In the genomic region with DNA sequence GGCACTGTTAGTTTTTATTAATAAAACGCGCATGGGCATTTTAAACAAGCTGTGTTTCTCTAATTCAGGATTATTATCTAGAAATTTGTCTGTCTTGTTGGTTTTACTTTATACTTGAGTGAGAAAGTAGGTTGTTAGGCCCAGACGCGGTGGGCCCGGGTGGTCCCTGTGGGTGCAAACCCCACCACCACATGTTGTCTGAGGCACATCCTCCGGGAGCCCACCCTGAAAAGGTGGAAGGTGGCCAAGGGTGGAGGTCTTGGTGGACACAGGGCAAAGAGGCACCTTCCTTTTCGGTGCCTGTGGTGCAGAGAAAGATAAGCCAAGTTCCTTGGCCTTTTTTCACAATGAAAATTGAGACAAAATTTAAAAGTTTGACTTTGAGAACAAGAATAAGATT, we compare ENCODE assay signal across 26 cellular contexts. TPM values are rescaled to one million over a fixed set of nuclear protein-coding genes. Genes with fewer than 3 reads are reported as not detected.
DNase-seq lines count a peak whose midpoint lies in the region; ATAC-seq and TF ChIP-seq lines count a peak whose summit lies in the region.
"Had no signal": no experiment of that assay in that cellular context is flagged by ENCODE, and none has a peak within 500 bp of the region (broad histone marks: within the 10 kb centered on the region; RNA-seq: fewer than 3 reads in every experiment).

No MANE protein-coding gene starts in this region.

- no peaks in the 10 kb centered on the region for H3K27me3 ChIP-seq in transverse colon
- H3K27me3 ChIP-seq: BLaER1 had no signal

- intact Hi-C loops in transverse colon (cut with DNase I; ENCODE audit: low total_unique reads): no loop called here

- H3K4me1 ChIP-seq in transverse colon: peaks cover 0 to 12% (median 4%) of the 10 kb centered on the region in 4 donors

- TF ChIP-seq CTCF in C4-2B (conservative IDR thresholded peaks at IDR 0.05): no peak
- no peak for TF ChIP-seq CTCF in VCaP (conservative IDR thresholded peaks at IDR 0.05)
- TF ChIP-seq CTCF in transverse colon (IDR thresholded peaks at IDR 0.05): no peak

- no peak for TF ChIP-seq POLR2A in transverse colon (IDR thresholded peaks at IDR 0.05)

- WGBS in transverse colon (ENCODE audit: low coverage in 1 of 2), 2 donors: 83 to 97% methylated on average over 4 to 7 of the region's 7 CpGs

- no peak for ATAC-seq in GM21717 (IDR thresholded peaks at IDR 0.05; ENCODE audit: unreplicated experiment)
- no peak for ATAC-seq in HG02840 (IDR thresholded peaks at IDR 0.05; ENCODE audit: low FRiP score, unreplicated experiment)
- ATAC-seq: GM12878, HepG2, K562 had no signal

- in situ Hi-C loops in transverse colon (cut with MboI; ENCODE audit: low pct_ligation_motif_present in 1 of 4, low pct_unique_long_range_greater_than_20kb in 1 of 4, low sequenced_read_pairs in 3 of 4): no loop called here

- no peak overlapping the region for H3K4me3 ChIP-seq in transverse colon
- H3K4me3 ChIP-seq: BLaER1, GM12878, K562 had no signal

- H3K9me3 ChIP-seq in transverse colon: no peaks in the 10 kb centered on the region

- TF ChIP-seq EP300 in transverse colon (IDR thresholded peaks at IDR 0.05; ENCODE audit: low read depth): no peak

- peak; percentile 68 for DNase-seq in mesenteric fat pad (ENCODE audit: low spot score)
- DNase-seq in transverse colon: peak; percentile 3
- no peak for DNase-seq in SHP77 treated with DMSO at 0.1 percent for 48 hours (lab: John Stamatoyannopoulos, UW)
- DNase-seq: CD4-positive, alpha-beta memory T cell; DND-41; H9; HFFc6; MM.1S; NCI-H1092 treated with DMSO at 0.1 percent for 48 hours; NCI-H146; NCI-H2029 treated with DMSO at 0.1 percent for 48 hours; NCI-H226; NCI-H510A treated with DMSO at 0.1 percent for 48 hours; NCI-H748 treated with DMSO at 0.1 percent for 48 hours had no signal

- peaks cover 0 to 51% (median 12%) of the 10 kb centered on the region in 4 donors for H3K36me3 ChIP-seq in transverse colon

- peak overlapping the region; percentile 81 for H3K27ac ChIP-seq in C4-2B
- peak overlapping the region; percentile 64 for H3K27ac ChIP-seq in VCaP
- H3K27ac ChIP-seq in transverse colon: no peak overlapping the region
- H3K27ac ChIP-seq: BLaER1, HL-60, RWPE1 had no signal

RNA-seq across cellular contexts. Expression of a gene that starts 16.6 kb away (rescaled TPM):
- total RNA-seq in mesenteric fat pad: not detected
- total RNA-seq in transverse colon: not detected
- total RNA-seq: CD4-positive, alpha-beta memory T cell; GM12878; H9; HepG2; HFFc6; HT-29; K562; LHCN-M2 had no signal

RNA-seq across cellular contexts. Expression of a gene that starts 25.6 kb away (rescaled TPM):
- total RNA-seq in mesenteric fat pad (not detected), transverse colon (not detected)
- total RNA-seq: CD4-positive, alpha-beta memory T cell; HFFc6; LHCN-M2 had no signal

RNA-seq across cellular contexts. Expression of a gene that starts 56.9 kb away (rescaled TPM):
- total RNA-seq in mesenteric fat pad (66.4 TPM), transverse colon (100 to 1,000 TPM in 1 of 4 donors, 10 to 100 TPM in 3; 24.3 to 164 (median 49.1) TPM)

Comparison
In these comparisons a context has a peak if more than half of its experiments do, and no peak if none do; other contexts are left out.
1. H3K27ac ChIP-seq: peak in C4-2B (single experiment) and VCaP (single experiment); none in transverse colon (0 of 4).